1 cellular context compared by ENCODE assay signal in the genomic region with DNA sequence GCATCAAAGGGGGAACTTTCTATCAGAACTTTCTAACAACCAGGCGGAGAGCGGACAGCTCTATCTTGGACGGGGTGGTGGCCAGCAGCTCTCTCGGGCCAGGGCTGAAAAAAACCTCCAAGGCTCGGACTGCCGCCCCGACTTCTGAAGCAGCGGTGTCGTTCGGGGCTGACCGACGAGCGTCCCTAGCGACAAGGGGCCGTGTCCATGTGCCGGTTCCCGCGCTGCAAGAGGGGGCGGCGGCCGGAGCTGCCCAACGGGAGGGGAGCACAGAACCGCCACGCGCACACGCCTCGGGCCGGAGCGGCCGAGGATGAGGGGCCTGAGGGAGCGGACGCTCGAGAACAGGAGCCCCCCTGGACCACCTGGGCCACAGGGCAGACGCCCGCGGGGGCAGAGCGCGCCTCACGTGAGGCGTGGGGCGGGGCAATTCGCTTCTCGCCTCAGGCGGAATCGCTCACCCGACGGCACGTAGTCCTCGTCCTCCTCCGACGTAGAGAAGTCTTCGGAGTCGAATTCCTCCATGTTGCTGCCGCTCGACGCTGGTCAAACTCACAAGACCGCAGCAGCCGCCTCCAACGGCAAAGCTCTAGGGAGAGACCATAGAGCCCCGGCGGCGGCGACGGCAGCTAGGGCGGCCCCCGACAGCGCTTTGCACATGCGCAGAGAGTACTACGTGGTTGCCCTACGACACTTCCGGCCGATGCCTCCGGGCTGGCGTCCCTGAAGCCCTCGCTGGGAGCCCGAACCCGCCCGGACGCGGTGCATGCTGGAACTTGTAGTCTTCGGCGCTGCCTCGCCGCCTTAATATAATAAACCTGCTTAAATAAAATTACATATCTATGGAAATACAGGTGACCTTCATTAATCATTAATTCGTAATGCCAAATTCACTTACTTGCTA.
TF ChIP-seq lines count a peak whose summit lies in the region.

A gene (minus strand): TSS at position 676 of the 904 bp plus-strand sequence. CDS start 151 bp downstream, at position 525.

TF ChIP-seq in HEK293, 187 proteins besides CTCF, POLR2A, EP300 and RAD21 (continued from another document and continues in another):
- TF ChIP-seq, protein P1, sequence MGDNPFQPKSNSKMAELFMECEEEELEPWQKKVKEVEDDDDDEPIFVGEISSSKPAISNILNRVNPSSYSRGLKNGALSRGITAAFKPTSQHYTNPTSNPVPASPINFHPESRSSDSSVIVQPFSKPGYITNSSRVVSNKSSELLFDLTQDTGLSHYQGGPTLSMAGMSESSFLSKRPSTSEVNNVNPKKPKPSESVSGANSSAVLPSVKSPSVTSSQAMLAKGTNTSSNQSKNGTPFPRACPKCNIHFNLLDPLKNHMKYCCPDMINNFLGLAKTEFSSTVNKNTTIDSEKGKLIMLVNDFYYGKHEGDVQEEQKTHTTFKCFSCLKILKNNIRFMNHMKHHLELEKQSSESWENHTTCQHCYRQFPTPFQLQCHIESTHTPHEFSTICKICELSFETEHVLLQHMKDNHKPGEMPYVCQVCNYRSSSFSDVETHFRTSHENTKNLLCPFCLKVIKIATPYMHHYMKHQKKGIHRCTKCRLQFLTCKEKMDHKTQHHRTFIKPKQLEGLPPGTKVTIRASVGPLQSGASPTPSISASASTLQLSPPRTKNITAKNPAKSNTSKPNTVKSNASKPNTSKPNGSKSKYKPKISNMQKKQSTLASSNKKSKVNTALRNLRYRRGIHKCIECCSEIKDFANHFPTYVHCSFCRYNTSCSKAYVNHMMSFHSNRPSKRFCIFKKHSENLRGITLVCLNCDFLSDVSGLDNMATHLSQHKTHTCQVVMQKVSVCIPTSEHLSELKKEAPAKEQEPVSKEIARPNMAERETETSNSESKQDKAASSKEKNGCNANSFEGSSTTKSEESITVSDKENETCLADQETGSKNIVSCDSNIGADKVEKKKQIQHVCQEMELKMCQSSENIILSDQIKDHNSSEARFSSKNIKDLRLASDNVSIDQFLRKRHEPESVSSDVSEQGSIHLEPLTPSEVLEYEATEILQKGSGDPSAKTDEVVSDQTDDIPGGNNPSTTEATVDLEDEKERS (tag by site-specific recombination; IDR thresholded peaks at IDR 0.05) = no peak
- no peak for TF ChIP-seq ZNF19 (tag by site-specific recombination; IDR thresholded peaks at IDR 0.05; ENCODE audit: low read depth)
- TF ChIP-seq, protein P2, sequence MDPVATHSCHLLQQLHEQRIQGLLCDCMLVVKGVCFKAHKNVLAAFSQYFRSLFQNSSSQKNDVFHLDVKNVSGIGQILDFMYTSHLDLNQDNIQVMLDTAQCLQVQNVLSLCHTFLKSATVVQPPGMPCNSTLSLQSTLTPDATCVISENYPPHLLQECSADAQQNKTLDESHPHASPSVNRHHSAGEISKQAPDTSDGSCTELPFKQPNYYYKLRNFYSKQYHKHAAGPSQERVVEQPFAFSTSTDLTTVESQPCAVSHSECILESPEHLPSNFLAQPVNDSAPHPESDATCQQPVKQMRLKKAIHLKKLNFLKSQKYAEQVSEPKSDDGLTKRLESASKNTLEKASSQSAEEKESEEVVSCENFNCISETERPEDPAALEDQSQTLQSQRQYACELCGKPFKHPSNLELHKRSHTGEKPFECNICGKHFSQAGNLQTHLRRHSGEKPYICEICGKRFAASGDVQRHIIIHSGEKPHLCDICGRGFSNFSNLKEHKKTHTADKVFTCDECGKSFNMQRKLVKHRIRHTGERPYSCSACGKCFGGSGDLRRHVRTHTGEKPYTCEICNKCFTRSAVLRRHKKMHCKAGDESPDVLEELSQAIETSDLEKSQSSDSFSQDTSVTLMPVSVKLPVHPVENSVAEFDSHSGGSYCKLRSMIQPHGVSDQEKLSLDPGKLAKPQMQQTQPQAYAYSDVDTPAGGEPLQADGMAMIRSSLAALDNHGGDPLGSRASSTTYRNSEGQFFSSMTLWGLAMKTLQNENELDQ (tag by site-specific recombination; IDR thresholded peaks at IDR 0.05; ENCODE audit: low read depth) = no peak
- TF ChIP-seq GFI1B (tag by site-specific recombination; IDR thresholded peaks at IDR 0.05) = no peak
- no peak for TF ChIP-seq ZNF211 (tag by site-specific recombination; IDR thresholded peaks at IDR 0.05; ENCODE audit: low read depth)
- peak; percentile 89 for TF ChIP-seq ZNF76 (tag by site-specific recombination; IDR thresholded peaks at IDR 0.05; ENCODE audit: borderline replicate concordance, low read depth)
- TF ChIP-seq ZNF654 (tag by site-specific recombination; IDR thresholded peaks at IDR 0.05; ENCODE audit: low read depth) = no peak
- no peak for TF ChIP-seq TCF7L2 (IDR thresholded peaks at IDR 0.05; ENCODE audit: borderline replicate concordance, low read depth, low read length)
- no peak for TF ChIP-seq ZNF768 (tag by site-specific recombination; IDR thresholded peaks at IDR 0.05)
- TF ChIP-seq ZNF174 (tag by site-specific recombination; IDR thresholded peaks at IDR 0.05) = no peak
- TF ChIP-seq ZNF560 (tag by site-specific recombination; IDR thresholded peaks at IDR 0.05; ENCODE audit: borderline replicate concordance) = no peak
- no peak for TF ChIP-seq MEIS1 (CRISPR knock-in tag; IDR thresholded peaks at IDR 0.05; ENCODE audit: borderline replicate concordance)
- TF ChIP-seq, protein P3, sequence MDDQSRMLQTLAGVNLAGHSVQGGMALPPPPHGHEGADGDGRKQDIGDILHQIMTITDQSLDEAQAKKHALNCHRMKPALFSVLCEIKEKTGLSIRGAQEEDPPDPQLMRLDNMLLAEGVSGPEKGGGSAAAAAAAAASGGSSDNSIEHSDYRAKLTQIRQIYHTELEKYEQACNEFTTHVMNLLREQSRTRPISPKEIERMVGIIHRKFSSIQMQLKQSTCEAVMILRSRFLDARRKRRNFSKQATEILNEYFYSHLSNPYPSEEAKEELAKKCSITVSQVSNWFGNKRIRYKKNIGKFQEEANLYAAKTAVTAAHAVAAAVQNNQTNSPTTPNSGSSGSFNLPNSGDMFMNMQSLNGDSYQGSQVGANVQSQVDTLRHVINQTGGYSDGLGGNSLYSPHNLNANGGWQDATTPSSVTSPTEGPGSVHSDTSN (CRISPR knock-in tag; IDR thresholded peaks at IDR 0.05) = 0 out of 2 replicates have a peak, but pooled peaks have one; percentile 62
- peak; percentile 64; the same call in 1 of the 2 replicates for TF ChIP-seq KLF8 (tag by site-specific recombination; IDR thresholded peaks at IDR 0.05)
- TF ChIP-seq ZFP3 (tag by site-specific recombination; IDR thresholded peaks at IDR 0.05; ENCODE audit: low read depth) = no peak
- TF ChIP-seq, protein P4, sequence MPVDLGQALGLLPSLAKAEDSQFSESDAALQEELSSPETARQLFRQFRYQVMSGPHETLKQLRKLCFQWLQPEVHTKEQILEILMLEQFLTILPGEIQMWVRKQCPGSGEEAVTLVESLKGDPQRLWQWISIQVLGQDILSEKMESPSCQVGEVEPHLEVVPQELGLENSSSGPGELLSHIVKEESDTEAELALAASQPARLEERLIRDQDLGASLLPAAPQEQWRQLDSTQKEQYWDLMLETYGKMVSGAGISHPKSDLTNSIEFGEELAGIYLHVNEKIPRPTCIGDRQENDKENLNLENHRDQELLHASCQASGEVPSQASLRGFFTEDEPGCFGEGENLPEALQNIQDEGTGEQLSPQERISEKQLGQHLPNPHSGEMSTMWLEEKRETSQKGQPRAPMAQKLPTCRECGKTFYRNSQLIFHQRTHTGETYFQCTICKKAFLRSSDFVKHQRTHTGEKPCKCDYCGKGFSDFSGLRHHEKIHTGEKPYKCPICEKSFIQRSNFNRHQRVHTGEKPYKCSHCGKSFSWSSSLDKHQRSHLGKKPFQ (tag by site-specific recombination; IDR thresholded peaks at IDR 0.05) = no peak
- peak; percentile 46; the same call in 1 of the 2 replicates for TF ChIP-seq OVOL3 (tag by site-specific recombination; IDR thresholded peaks at IDR 0.05)
- TF ChIP-seq ZNF777 (tag by site-specific recombination; IDR thresholded peaks at IDR 0.05; ENCODE audit: borderline replicate concordance) = peak; percentile 100
- TF ChIP-seq, protein P5, sequence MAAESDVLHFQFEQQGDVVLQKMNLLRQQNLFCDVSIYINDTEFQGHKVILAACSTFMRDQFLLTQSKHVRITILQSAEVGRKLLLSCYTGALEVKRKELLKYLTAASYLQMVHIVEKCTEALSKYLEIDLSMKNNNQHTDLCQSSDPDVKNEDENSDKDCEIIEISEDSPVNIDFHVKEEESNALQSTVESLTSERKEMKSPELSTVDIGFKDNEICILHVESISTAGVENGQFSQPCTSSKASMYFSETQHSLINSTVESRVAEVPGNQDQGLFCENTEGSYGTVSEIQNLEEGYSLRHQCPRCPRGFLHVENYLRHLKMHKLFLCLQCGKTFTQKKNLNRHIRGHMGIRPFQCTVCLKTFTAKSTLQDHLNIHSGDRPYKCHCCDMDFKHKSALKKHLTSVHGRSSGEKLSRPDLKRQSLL (tag by site-specific recombination; IDR thresholded peaks at IDR 0.05) = peak; percentile 51; the same call in 1 of the 2 replicates
- TF ChIP-seq ZNF202 (tag by site-specific recombination; IDR thresholded peaks at IDR 0.05; ENCODE audit: borderline replicate concordance) = no peak
- TF ChIP-seq, protein P6, sequence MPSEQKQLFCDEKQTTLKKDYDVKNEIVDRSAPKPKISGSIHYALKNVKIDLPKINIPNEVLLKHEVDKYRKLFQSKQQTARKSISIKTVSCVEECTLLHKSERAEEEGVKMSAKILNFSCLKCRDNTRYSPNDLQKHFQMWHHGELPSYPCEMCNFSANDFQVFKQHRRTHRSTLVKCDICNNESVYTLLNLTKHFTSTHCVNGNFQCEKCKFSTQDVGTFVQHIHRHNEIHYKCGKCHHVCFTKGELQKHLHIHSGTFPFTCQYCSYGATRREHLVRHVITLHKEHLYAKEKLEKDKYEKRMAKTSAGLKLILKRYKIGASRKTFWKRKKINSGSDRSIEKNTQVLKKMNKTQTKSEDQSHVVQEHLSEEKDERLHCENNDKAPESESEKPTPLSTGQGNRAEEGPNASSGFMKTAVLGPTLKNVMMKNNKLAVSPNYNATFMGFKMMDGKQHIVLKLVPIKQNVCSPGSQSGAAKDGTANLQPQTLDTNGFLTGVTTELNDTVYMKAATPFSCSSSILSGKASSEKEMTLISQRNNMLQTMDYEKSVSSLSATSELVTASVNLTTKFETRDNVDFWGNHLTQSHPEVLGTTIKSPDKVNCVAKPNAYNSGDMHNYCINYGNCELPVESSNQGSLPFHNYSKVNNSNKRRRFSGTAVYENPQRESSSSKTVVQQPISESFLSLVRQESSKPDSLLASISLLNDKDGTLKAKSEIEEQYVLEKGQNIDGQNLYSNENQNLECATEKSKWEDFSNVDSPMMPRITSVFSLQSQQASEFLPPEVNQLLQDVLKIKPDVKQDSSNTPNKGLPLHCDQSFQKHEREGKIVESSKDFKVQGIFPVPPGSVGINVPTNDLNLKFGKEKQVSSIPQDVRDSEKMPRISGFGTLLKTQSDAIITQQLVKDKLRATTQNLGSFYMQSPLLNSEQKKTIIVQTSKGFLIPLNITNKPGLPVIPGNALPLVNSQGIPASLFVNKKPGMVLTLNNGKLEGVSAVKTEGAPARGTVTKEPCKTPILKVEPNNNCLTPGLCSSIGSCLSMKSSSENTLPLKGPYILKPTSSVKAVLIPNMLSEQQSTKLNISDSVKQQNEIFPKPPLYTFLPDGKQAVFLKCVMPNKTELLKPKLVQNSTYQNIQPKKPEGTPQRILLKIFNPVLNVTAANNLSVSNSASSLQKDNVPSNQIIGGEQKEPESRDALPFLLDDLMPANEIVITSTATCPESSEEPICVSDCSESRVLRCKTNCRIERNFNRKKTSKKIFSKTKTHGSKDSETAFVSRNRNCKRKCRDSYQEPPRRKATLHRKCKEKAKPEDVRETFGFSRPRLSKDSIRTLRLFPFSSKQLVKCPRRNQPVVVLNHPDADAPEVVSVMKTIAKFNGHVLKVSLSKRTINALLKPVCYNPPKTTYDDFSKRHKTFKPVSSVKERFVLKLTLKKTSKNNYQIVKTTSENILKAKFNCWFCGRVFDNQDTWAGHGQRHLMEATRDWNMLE (tag by site-specific recombination; conservative IDR thresholded peaks at IDR 0.05; ENCODE audit: low read depth) = peak; percentile 38; the same call in 1 of the 2 replicates
- TF ChIP-seq ZNF140 (tag by site-specific recombination; IDR thresholded peaks at IDR 0.05) = no peak
- no peak for TF ChIP-seq ZNF473 (tag by site-specific recombination; IDR thresholded peaks at IDR 0.05)
- no peak for TF ChIP-seq ZNF16 (tag by site-specific recombination; IDR thresholded peaks at IDR 0.05; ENCODE audit: low read depth)
- TF ChIP-seq ZNF747 (tag by site-specific recombination; IDR thresholded peaks at IDR 0.05) = no peak
- TF ChIP-seq GLI2 (tag by site-specific recombination; IDR thresholded peaks at IDR 0.05; ENCODE audit: borderline replicate concordance, low read depth) = no peak
- TF ChIP-seq ZNF664 (tag by site-specific recombination; IDR thresholded peaks at IDR 0.05) = no peak
- TF ChIP-seq, protein P7, sequence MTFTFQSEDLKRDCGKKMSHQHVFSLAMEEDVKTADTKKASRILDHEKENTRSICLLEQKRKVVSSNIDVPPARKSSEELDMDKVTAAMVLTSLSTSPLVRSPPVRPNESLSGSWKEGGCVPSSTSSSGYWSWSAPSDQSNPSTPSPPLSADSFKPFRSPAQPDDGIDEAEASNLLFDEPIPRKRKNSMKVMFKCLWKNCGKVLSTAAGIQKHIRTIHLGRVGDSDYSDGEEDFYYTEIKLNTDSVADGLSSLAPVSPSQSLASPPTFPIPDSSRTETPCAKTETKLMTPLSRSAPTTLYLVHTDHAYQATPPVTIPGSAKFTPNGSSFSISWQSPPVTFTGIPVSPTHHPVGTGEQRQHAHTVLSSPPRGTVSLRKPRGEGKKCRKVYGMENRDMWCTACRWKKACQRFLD (tag by site-specific recombination; IDR thresholded peaks at IDR 0.05) = no peak
- TF ChIP-seq ZNF830 (tag by site-specific recombination; IDR thresholded peaks at IDR 0.05; ENCODE audit: low read depth) = no peak
- TF ChIP-seq, protein P8, sequence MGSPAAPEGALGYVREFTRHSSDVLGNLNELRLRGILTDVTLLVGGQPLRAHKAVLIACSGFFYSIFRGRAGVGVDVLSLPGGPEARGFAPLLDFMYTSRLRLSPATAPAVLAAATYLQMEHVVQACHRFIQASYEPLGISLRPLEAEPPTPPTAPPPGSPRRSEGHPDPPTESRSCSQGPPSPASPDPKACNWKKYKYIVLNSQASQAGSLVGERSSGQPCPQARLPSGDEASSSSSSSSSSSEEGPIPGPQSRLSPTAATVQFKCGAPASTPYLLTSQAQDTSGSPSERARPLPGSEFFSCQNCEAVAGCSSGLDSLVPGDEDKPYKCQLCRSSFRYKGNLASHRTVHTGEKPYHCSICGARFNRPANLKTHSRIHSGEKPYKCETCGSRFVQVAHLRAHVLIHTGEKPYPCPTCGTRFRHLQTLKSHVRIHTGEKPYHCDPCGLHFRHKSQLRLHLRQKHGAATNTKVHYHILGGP (tag by site-specific recombination; IDR thresholded peaks at IDR 0.05) = no peak
- TF ChIP-seq ZXDB (tag by site-specific recombination; IDR thresholded peaks at IDR 0.05) = peak; percentile 89
- no peak for TF ChIP-seq OSR2 (tag by site-specific recombination; IDR thresholded peaks at IDR 0.05)
- peak; percentile 89 for TF ChIP-seq ZNF610 (tag by site-specific recombination; IDR thresholded peaks at IDR 0.05; ENCODE audit: borderline replicate concordance)
- peak; percentile 70 for TF ChIP-seq ZFHX2 (tag by site-specific recombination; conservative IDR thresholded peaks at IDR 0.05)
- no peak for TF ChIP-seq ZNF433 (tag by site-specific recombination; IDR thresholded peaks at IDR 0.05; ENCODE audit: low read depth)
- TF ChIP-seq ZNF571 (tag by site-specific recombination; IDR thresholded peaks at IDR 0.05) = no peak
- no peak for TF ChIP-seq ZNF274 (IDR thresholded peaks at IDR 0.05; ENCODE audit: low read length)
- TF ChIP-seq ZNF274 (tag by site-specific recombination; IDR thresholded peaks at IDR 0.05; ENCODE audit: borderline replicate concordance) = no peak
